ENCODE assay signal across 17 cellular contexts in genomic region chr11:43268161-43268560, GRCh38. TPM values are rescaled to one million over a fixed set of nuclear protein-coding genes. Genes with fewer than 3 reads are reported as not detected.
DNase-seq lines count a peak whose midpoint lies in the region; ATAC-seq and TF ChIP-seq lines count a peak whose summit lies in the region.
"Had no signal": no experiment of that assay in that cellular context is flagged by ENCODE, and none has a peak within 500 bp of the region (broad histone marks: within the 10 kb centered on the region; RNA-seq: fewer than 3 reads in every experiment).

No MANE protein-coding gene starts in this region.

- peaks cover 13% of the 10 kb centered on the region for H3F3A ChIP-seq in neural progenitor cell (ENCODE audit: low read depth)

- H3K4me1 ChIP-seq in neural progenitor cell = peaks cover 8% of the 10 kb centered on the region

- H3K4me3 Mint-ChIP-seq in neural progenitor cell = no peak overlapping the region
- H3K4me3 Mint-ChIP-seq: activated CD8-positive, alpha-beta T cell treated with anti-CD3 and anti-CD28 coated beads for 36 hours had no signal

- TF ChIP-seq CTCF in coronary artery (IDR thresholded peaks at IDR 0.05) (no peak), neural progenitor cell (IDR thresholded peaks at IDR 0.05) (no peak)

- H3K9me3 Mint-ChIP-seq in neural progenitor cell = no peaks in the 10 kb centered on the region
- H3K9me3 Mint-ChIP-seq: activated CD8-positive, alpha-beta T cell treated with anti-CD3 and anti-CD28 coated beads for 36 hours had no signal

- no peak overlapping the region for H3K4me2 ChIP-seq in neural progenitor cell

- peak overlapping the region; percentile 28 for H3K4me3 ChIP-seq in coronary artery
- H3K4me3 ChIP-seq in neural progenitor cell = no peak overlapping the region
- H3K4me3 ChIP-seq: cardiac muscle cell had no signal

- H3K27ac ChIP-seq in coronary artery (no peak overlapping the region), neural progenitor cell (no peak overlapping the region)
- H3K27ac ChIP-seq: cardiac muscle cell had no signal

- no peaks in the 10 kb centered on the region for H3K9me3 ChIP-seq in neural progenitor cell (ENCODE audit: low read depth)

- H3K27me3 Mint-ChIP-seq in neural progenitor cell (ENCODE audit: insufficient read depth, low read depth) = no peaks in the 10 kb centered on the region

- no peak overlapping the region for H3K27ac Mint-ChIP-seq in neural progenitor cell
- H3K27ac Mint-ChIP-seq: activated CD8-positive, alpha-beta T cell treated with anti-CD3 and anti-CD28 coated beads for 36 hours had no signal

- no peaks in the 10 kb centered on the region for H3K36me3 Mint-ChIP-seq in neural progenitor cell

- H4K20me1 ChIP-seq in neural progenitor cell (ENCODE audit: low read depth) = no peaks in the 10 kb centered on the region

- H3K27me3 ChIP-seq in neural progenitor cell = no peaks in the 10 kb centered on the region
- H3K27me3 ChIP-seq: cardiac muscle cell had no signal

- H3K36me3 ChIP-seq in neural progenitor cell = no peaks in the 10 kb centered on the region
- H3K36me3 ChIP-seq: cardiac muscle cell had no signal

- peaks cover 14% of the 10 kb centered on the region for H3K4me1 Mint-ChIP-seq in neural progenitor cell

- DNase-seq in Ammon's horn (ENCODE audit: low spot score) (peak; percentile 51), NCI-H524 treated with DMSO at 0.1 percent for 48 hours (lab: John Stamatoyannopoulos, UW) (peak; percentile 92), coronary artery (ENCODE audit: low spot score) (no peak), neural progenitor cell (ENCODE audit: low spot score) (peak; percentile 17), NCI-H226 (no peak), NCI-H1092 treated with DMSO at 0.1 percent for 48 hours (lab: John Stamatoyannopoulos, UW) (no peak)
- DNase-seq in activated CD4-positive, alpha-beta T cell treated with anti-CD3 and anti-CD28 coated beads, Interleukin-2, amount 50 U/mL, for 48 hours = no peak
- DNase-seq: activated CD8-positive, alpha-beta T cell treated with anti-CD3 and anti-CD28 coated beads for 36 hours; activated effector memory CD4-positive, alpha-beta T cell treated with anti-CD3 and anti-CD28 coated beads, Interleukin-2, amount 50 U/mL, for 16 hours; DMS153; erythroblast; NCI-H1436 treated with DMSO at 0.1 percent for 48 hours; NCI-H748 treated with DMSO at 0.1 percent for 48 hours; stimulated activated CD8-positive, alpha-beta memory T cell treated with anti-CD3 and anti-CD28 coated beads, Interleukin-4, amount 100 ng/mL, for 48 hours; T1000 had no signal

- ATAC-seq in HG03571 (IDR thresholded peaks at IDR 0.05; ENCODE audit: unreplicated experiment) = no peak
- ATAC-seq: activated CD8-positive, alpha-beta T cell treated with anti-CD3 and anti-CD28 coated beads for 36 hours had no signal

- no peaks in the 10 kb centered on the region for H3K79me2 ChIP-seq in neural progenitor cell (ENCODE audit: low read depth)

- no peak overlapping the region for H2AFZ ChIP-seq in neural progenitor cell (replicated peaks)

- H3K9ac ChIP-seq in neural progenitor cell = no peak overlapping the region

RNA-seq across cellular contexts. Expression of gene API5, which starts 43.6 kb away (rescaled TPM):
- total RNA-seq in neural progenitor cell (ENCODE audit: low replicate concordance) = 155 and 239 TPM in 2 replicates

Comparison
In these comparisons a context has a peak if more than half of its experiments do, and no peak if none do; other contexts are left out.
1. DNase-seq: peak in Ammon's horn (single experiment), NCI-H524 treated with DMSO at 0.1 percent for 48 hours (single experiment) and neural progenitor cell (single experiment); none in coronary artery (single experiment), NCI-H226 (single experiment), NCI-H1092 treated with DMSO at 0.1 percent for 48 hours (single experiment) and activated CD4-positive, alpha-beta T cell treated with anti-CD3 and anti-CD28 coated beads, Interleukin-2, amount 50 U/mL, for 48 hours (0 of 2).